7 cellular contexts compared by ENCODE assay signal in genomic region chr19:19643158-19644053, GRCh38. TPM values are rescaled to one million over a fixed set of nuclear protein-coding genes. Genes with fewer than 3 reads are reported as not detected.
DNase-seq lines count a peak whose midpoint lies in the region; ATAC-seq, FAIRE-seq and TF ChIP-seq lines count a peak whose summit lies in the region.

A gene with protein sequence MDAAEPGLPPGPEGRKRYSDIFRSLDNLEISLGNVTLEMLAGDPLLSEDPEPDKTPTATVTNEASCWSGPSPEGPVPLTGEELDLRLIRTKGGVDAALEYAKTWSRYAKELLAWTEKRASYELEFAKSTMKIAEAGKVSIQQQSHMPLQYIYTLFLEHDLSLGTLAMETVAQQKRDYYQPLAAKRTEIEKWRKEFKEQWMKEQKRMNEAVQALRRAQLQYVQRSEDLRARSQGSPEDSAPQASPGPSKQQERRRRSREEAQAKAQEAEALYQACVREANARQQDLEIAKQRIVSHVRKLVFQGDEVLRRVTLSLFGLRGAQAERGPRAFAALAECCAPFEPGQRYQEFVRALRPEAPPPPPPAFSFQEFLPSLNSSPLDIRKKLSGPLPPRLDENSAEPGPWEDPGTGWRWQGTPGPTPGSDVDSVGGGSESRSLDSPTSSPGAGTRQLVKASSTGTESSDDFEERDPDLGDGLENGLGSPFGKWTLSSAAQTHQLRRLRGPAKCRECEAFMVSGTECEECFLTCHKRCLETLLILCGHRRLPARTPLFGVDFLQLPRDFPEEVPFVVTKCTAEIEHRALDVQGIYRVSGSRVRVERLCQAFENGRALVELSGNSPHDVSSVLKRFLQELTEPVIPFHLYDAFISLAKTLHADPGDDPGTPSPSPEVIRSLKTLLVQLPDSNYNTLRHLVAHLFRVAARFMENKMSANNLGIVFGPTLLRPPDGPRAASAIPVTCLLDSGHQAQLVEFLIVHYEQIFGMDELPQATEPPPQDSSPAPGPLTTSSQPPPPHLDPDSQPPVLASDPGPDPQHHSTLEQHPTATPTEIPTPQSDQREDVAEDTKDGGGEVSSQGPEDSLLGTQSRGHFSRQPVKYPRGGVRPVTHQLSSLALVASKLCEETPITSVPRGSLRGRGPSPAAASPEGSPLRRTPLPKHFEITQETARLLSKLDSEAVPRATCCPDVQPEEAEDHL (minus strand): TSS chr19:19643657. CDS start chr19:19643529, 128 bp downstream.

- H3K9me3 ChIP-seq in WERI-Rb-1 (ENCODE audit: severe bottlenecking) = no peaks in the 10 kb centered on the region
- H3K9me3 ChIP-seq in keratinocyte (ENCODE audit: control insufficient read depth, low read depth, low read length) = no peaks in the 10 kb centered on the region

- H3K4me3 ChIP-seq in WERI-Rb-1 (ENCODE audit: low read depth, low read length) (peak within 1 kb of the TSS; percentile 76), bronchial epithelial cell (ENCODE audit: low read depth, low read length) (peak within 1 kb of the TSS; percentile 88), keratinocyte (ENCODE audit: control insufficient read depth in 2 of 3, extremely low read depth in 1 of 3, insufficient read depth in 2 of 3, low read depth in 1 of 3, low read length in 3 of 3) (peak within 1 kb of the TSS; percentile 77 to 96 (median 82))

- peak; percentile 70 for TF ChIP-seq POLR2A in GM15510 (IDR thresholded peaks at IDR 0.05; ENCODE audit: borderline replicate concordance, extremely low read depth, insufficient read length)

- H3K27me3 ChIP-seq in WERI-Rb-1 (ENCODE audit: insufficient read depth, low read depth, severe bottlenecking) (no peaks in the 10 kb centered on the region), bronchial epithelial cell (ENCODE audit: control insufficient read depth, insufficient read depth, low read length) (no peaks in the 10 kb centered on the region), keratinocyte (ENCODE audit: control insufficient read depth, extremely low read depth, insufficient read depth, low read length) (no peaks in the 10 kb centered on the region)

- H3K27ac ChIP-seq in WERI-Rb-1 (peak within 1 kb of the TSS; percentile 43), keratinocyte (ENCODE audit: control insufficient read depth, insufficient read depth, low read length) (peak within 1 kb of the TSS; percentile 52)

- peak within 1 kb of the TSS; percentile 37 for H2AFZ ChIP-seq in keratinocyte (ENCODE audit: control insufficient read depth, low read length)

- dilution Hi-C loops in keratinocyte (cut with MboI; ENCODE audit: extremely low pct_ligation_motif_present, low sequenced_read_pairs) = no loop called here

- no peak for FAIRE-seq in bronchial epithelial cell (lab: Jason Lieb, UNC)
- no peak for FAIRE-seq in keratinocyte (lab: Jason Lieb, UNC)

- ATAC-seq in HG02798 (IDR thresholded peaks at IDR 0.05; ENCODE audit: poor library complexity, unreplicated experiment) = peak; percentile 73

- peaks cover 3% of the 10 kb centered on the region for H3K79me2 ChIP-seq in keratinocyte (ENCODE audit: control insufficient read depth, insufficient read depth, low read length)

- H4K20me1 ChIP-seq in keratinocyte (ENCODE audit: control insufficient read depth, extremely low read depth, insufficient read depth, low read length) = no peaks in the 10 kb centered on the region

- H3K9me1 ChIP-seq in keratinocyte (ENCODE audit: control insufficient read depth, extremely low read depth, insufficient read depth, low read length) = no peaks in the 10 kb centered on the region

- TF ChIP-seq CTCF in WERI-Rb-1 (IDR thresholded peaks at IDR 0.05; ENCODE audit: low read depth, low read length) = peak; percentile 72
- peak; percentile 84 for TF ChIP-seq CTCF in bronchial epithelial cell (IDR thresholded peaks at IDR 0.05; ENCODE audit: insufficient read depth, low read length, severe bottlenecking)
- peak; percentile 76 to 83 (median 77) for TF ChIP-seq CTCF in keratinocyte (optimal IDR thresholded peaks at IDR 0.05 in 1 of 3, IDR thresholded peaks at IDR 0.05 in 1 of 3, conservative IDR thresholded peaks at IDR 0.05 in 1 of 3; ENCODE audit: extremely low read depth in 1 of 3, insufficient read depth in 2 of 3, low read length in 3 of 3)

- DNase-seq in NCI-H1694 treated with DMSO at 0.1 percent for 48 hours (lab: John Stamatoyannopoulos, UW) = peak; percentile 56
- DNase-seq in WERI-Rb-1 = peak; percentile 76
- DNase-seq in bronchial epithelial cell (ENCODE audit: low read depth) = peak; percentile 46
- no peak for DNase-seq in keratinocyte (ENCODE audit: low read depth, low spot score)
- peak; percentile 69 to 85 for DNase-seq in stimulated activated CD4-positive, alpha-beta T cell treated with anti-CD3 and anti-CD28 coated beads, Interleukin-15, amount 100 ng/mL, for 48 hours (ENCODE audit: low read depth in 2 of 2)

- peak within 1 kb of the TSS; percentile 73 for H3K9ac ChIP-seq in keratinocyte (ENCODE audit: control insufficient read depth, extremely low read depth, insufficient read depth, low read length)

- H3K4me1 ChIP-seq in keratinocyte (ENCODE audit: control insufficient read depth, extremely low read depth, insufficient read depth, low read length) = peaks cover 8% of the 10 kb centered on the region

- H3K36me3 ChIP-seq in WERI-Rb-1 (peaks cover 39% of the 10 kb centered on the region), bronchial epithelial cell (ENCODE audit: control insufficient read depth, insufficient read depth, low read length) (peaks cover 20% of the 10 kb centered on the region), keratinocyte (ENCODE audit: control insufficient read depth in 2 of 2, extremely low read depth in 1 of 2, insufficient read depth in 2 of 2, low read length in 2 of 2) (peaks cover 8 to 23% of the 10 kb centered on the region in 2 experiments)

- H3K4me2 ChIP-seq in keratinocyte (ENCODE audit: control insufficient read depth, extremely low read depth, insufficient read depth, low read depth, low read length) = peak within 1 kb of the TSS; percentile 95

RNA-seq across cellular contexts. Expression of the gene that starts here (rescaled TPM):
- 3.2 and 3.7 TPM in 2 replicates for total RNA-seq in bronchial epithelial cell
- 5.0 to 7.1 TPM (median 5.5 TPM) in 3 replicates for polyA plus RNA-seq in keratinocyte
- polyA plus RNA-seq in keratinocyte (2011; ENCODE audit: low read depth) = 7.0 TPM
- polyA plus RNA-seq in keratinocyte (2011; cell fraction: cytosol; rRNA removed) = 3.6 and 8.9 TPM in 2 replicates
- polyA plus RNA-seq in keratinocyte (2011; cell fraction: nucleus; rRNA removed) = 16.0 and 20.7 TPM in 2 replicates
- 5.8 and 12.3 TPM in 2 replicates for polyA plus RNA-seq in keratinocyte (2012; ENCODE audit: low replicate concordance)
- 5.9 to 19.0 TPM (median 8.1 TPM) in 3 replicates for polyA minus RNA-seq in keratinocyte
- 8.4 TPM for polyA minus RNA-seq in keratinocyte (2011; cell fraction: cytosol; rRNA and poly(A)+ RNA removed)
- polyA minus RNA-seq in keratinocyte (2011; cell fraction: nucleus; rRNA and poly(A)+ RNA removed) = 9.7 and 11.9 TPM in 2 replicates
